ENCODE assay signal across 18 cellular contexts in the genomic region with DNA sequence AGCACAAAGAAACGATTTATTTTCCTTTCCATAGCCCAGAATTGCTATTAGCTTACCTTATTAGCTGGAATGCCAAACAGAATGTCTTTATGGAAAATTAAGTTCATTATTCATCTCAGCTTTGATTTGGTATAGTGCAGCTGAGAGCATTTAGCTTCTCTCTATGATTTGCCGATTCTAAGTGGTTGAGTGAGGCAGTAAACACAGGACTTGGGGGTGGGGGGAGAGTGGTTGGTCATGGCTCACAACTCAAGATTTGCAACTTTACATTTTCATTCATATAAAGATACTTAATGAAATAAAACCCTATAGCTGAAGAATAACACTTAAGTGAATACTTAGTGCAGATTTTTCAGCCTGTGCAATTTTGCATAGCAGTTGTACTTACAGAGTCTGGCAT.
DNase-seq lines count a peak whose midpoint lies in the region; ATAC-seq, FAIRE-seq and TF ChIP-seq lines count a peak whose summit lies in the region.
"Had no signal": no experiment of that assay in that cellular context is flagged by ENCODE, and none has a peak within 500 bp of the region (broad histone marks: within the 10 kb centered on the region; RNA-seq: fewer than 3 reads in every experiment).

No MANE protein-coding gene starts in this region.

- H3K4me2 ChIP-seq in PC-3 (ENCODE audit: low read length), result no peak overlapping the region

- no peaks in the 10 kb centered on the region for H3K4me1 ChIP-seq in PC-3 (ENCODE audit: insufficient read depth, low read length)
- H3K4me1 ChIP-seq: Caco-2 had no signal

- H3K79me2 ChIP-seq in PC-3 (ENCODE audit: low read length), result no peaks in the 10 kb centered on the region

- H3K9me3 Mint-ChIP-seq in brain, result peaks cover 0 to 2% (median 0%) of the 10 kb centered on the region in 5 experiments
- H3K9me3 Mint-ChIP-seq in activated naive CD8-positive, alpha-beta T cell treated with anti-CD3 and anti-CD28 coated beads, Interleukin-2, amount 50 U/mL, for 24 hours, result no peaks in the 10 kb centered on the region
- H3K9me3 Mint-ChIP-seq: CD4-positive, alpha-beta T cell; H9 had no signal

- peaks cover 44% of the 10 kb centered on the region for H3K27me3 ChIP-seq in PC-3 (ENCODE audit: low read length)

- no peak overlapping the region for H3K4me3 ChIP-seq in PC-3 (ENCODE audit: low read length)
- H3K4me3 ChIP-seq: GM12878 had no signal

- no peaks in the 10 kb centered on the region for H3K36me3 Mint-ChIP-seq in brain
- H3K36me3 Mint-ChIP-seq in activated naive CD8-positive, alpha-beta T cell treated with anti-CD3 and anti-CD28 coated beads, Interleukin-2, amount 50 U/mL, for 24 hours (ENCODE audit: low read depth), result no peaks in the 10 kb centered on the region
- H3K36me3 Mint-ChIP-seq: IgD-negative memory B cell had no signal

- no peaks in the 10 kb centered on the region for H3K27me3 Mint-ChIP-seq in brain
- peaks cover 6% of the 10 kb centered on the region for H3K27me3 Mint-ChIP-seq in activated naive CD8-positive, alpha-beta T cell treated with anti-CD3 and anti-CD28 coated beads, Interleukin-2, amount 50 U/mL, for 24 hours

- no peak overlapping the region for H3K27ac ChIP-seq in PC-3 (ENCODE audit: low read length)
- H3K27ac ChIP-seq: C4-2B had no signal

- H3K9ac ChIP-seq in PC-3 (ENCODE audit: low read length), result no peak overlapping the region

- ATAC-seq in activated naive CD8-positive, alpha-beta T cell treated with anti-CD3 and anti-CD28 coated beads, Interleukin-2, amount 50 U/mL, for 24 hours, result no peak
- ATAC-seq in PC-3 (no peak), HG02610 (IDR thresholded peaks at IDR 0.05; ENCODE audit: unreplicated experiment) (no peak)
- ATAC-seq: GM12878, HepG2 had no signal

- DNase-seq in DMS79 (lab: John Stamatoyannopoulos, UW), result peak; percentile 16
- no peak for DNase-seq in urothelium cell line (ENCODE audit: low spot score)
- no peak for DNase-seq in activated naive CD8-positive, alpha-beta T cell treated with anti-CD3 and anti-CD28 coated beads, Interleukin-2, amount 50 U/mL, for 24 hours
- no peak for DNase-seq in PC-3
- DNase-seq: 8988T; AML-193; Caco-2; CD4-positive, alpha-beta T cell; H9 had no signal

- no TSS peak for BruUV-seq in PC-3 (replicated peaks; lab: Mats Ljungman, UMichigan)

- POLR2A ChIA-PET in PC-3 (lab: Charles Lee; ENCODE audit: unreplicated experiment), result no interaction called here

- no peaks in the 10 kb centered on the region for H3K9me2 ChIP-seq in PC-3 (replicated peaks; ENCODE audit: low read length)

- no peaks in the 10 kb centered on the region for H3K36me3 ChIP-seq in PC-3 (ENCODE audit: low read depth, low read length)

- no peaks in the 10 kb centered on the region for H3F3A ChIP-seq in PC-3 (ENCODE audit: low read length, unreplicated experiment)

- no peaks in the 10 kb centered on the region for H4K20me1 ChIP-seq in PC-3 (ENCODE audit: low read length)

- peak overlapping the region in 3 of 5 experiments; percentile 24 to 30 (median 28) for H3K27ac Mint-ChIP-seq in brain
- H3K27ac Mint-ChIP-seq in activated naive CD8-positive, alpha-beta T cell treated with anti-CD3 and anti-CD28 coated beads, Interleukin-2, amount 50 U/mL, for 24 hours, result no peak overlapping the region
- H3K27ac Mint-ChIP-seq: CD4-positive, alpha-beta T cell; H9; IgD-negative memory B cell had no signal

- FAIRE-seq in A204.1 (lab: Jason Lieb, UNC) (peak; percentile 100), urothelium cell line (lab: Jason Lieb, UNC) (peak; percentile 88)
- FAIRE-seq: GM12878, GM19239, H1, HepG2 had no signal

- intact Hi-C loops in PC-3 (cut with micrococcal nuclease), result no loop called here

- H3K9me3 ChIP-seq in PC-3 (ENCODE audit: low read length), result no peaks in the 10 kb centered on the region
- H3K9me3 ChIP-seq: Caco-2 had no signal

- no peak overlapping the region for H2AFZ ChIP-seq in PC-3 (ENCODE audit: low read length)

- TF ChIP-seq CTCF in brain (conservative IDR thresholded peaks at IDR 0.05) (no peak), PC-3 (conservative IDR thresholded peaks at IDR 0.05; ENCODE audit: low read depth, low read length) (no peak)

- peaks cover 28% of the 10 kb centered on the region for H3K4me1 Mint-ChIP-seq in brain
- no peaks in the 10 kb centered on the region for H3K4me1 Mint-ChIP-seq in activated naive CD8-positive, alpha-beta T cell treated with anti-CD3 and anti-CD28 coated beads, Interleukin-2, amount 50 U/mL, for 24 hours
- H3K4me1 Mint-ChIP-seq: IgD-negative memory B cell had no signal

- peak overlapping the region in 3 of 5 experiments; percentile 5 to 42 (median 14) for H3K4me3 Mint-ChIP-seq in brain
- H3K4me3 Mint-ChIP-seq in activated naive CD8-positive, alpha-beta T cell treated with anti-CD3 and anti-CD28 coated beads, Interleukin-2, amount 50 U/mL, for 24 hours, result no peak overlapping the region
- H3K4me3 Mint-ChIP-seq: CD4-positive, alpha-beta T cell; H9; IgD-negative memory B cell had no signal

- CTCF ChIA-PET in PC-3 (lab: Charles Lee), result no interaction called here
